In genomic region chr10:96211775-96212174, GRCh38 we compare ENCODE assay signal across 16 cellular contexts. TPM values are rescaled to one million over a fixed set of nuclear protein-coding genes. Genes with fewer than 3 reads are reported as not detected.
DNase-seq lines count a peak whose midpoint lies in the region; ATAC-seq and TF ChIP-seq lines count a peak whose summit lies in the region.
"Had no signal": no experiment of that assay in that cellular context is flagged by ENCODE, and none has a peak within 500 bp of the region (broad histone marks: within the 10 kb centered on the region; RNA-seq: fewer than 3 reads in every experiment).

No MANE protein-coding gene starts in this region.

- peaks cover 96% of the 10 kb centered on the region for H3K36me3 Mint-ChIP-seq in activated B cell treated with CpG ODN at 0.5 μM for 24 hours (ENCODE audit: low read depth)
- H3K36me3 Mint-ChIP-seq in stimulated activated memory B cell treated with anti-CD40 and anti-IgM and Interleukin-4, amounts not matched to agents 10 μg/mL and 1 μg/mL and 100 μg/mL, for 72 hours = peaks cover 76% of the 10 kb centered on the region

- DNase-seq in NOMO-1 treated with DMSO at 0.1 percent for 48 hours (lab: John Stamatoyannopoulos, UW; ENCODE audit: unreplicated experiment) (peak; percentile 17), NOMO-1 treated with dmso at 0.1 percent for 144 hours (lab: John Stamatoyannopoulos, UW; ENCODE audit: unreplicated experiment) (no peak), MV-4-11 (lab: John Stamatoyannopoulos, UW) (peak; percentile 44), activated B cell treated with CpG ODN at 0.5 μM for 24 hours (no peak), NCI-H748 treated with DMSO at 0.1 percent for 48 hours (lab: John Stamatoyannopoulos, UW) (no peak)
- DNase-seq: 8988T; Calu3; CD4-positive, alpha-beta T cell; DMS 273 treated with DMSO at 0.1 percent for 48 hours; HCEC 1CT had no signal

- intact Hi-C loops in activated B cell treated with CpG ODN at 0.5 μM for 24 hours (cut with micrococcal nuclease) = no loop called here

- H3K4me3 Mint-ChIP-seq in activated B cell treated with CpG ODN at 0.5 μM for 24 hours = no peak overlapping the region
- no peak overlapping the region for H3K4me3 Mint-ChIP-seq in stimulated activated memory B cell treated with anti-CD40 and anti-IgM and Interleukin-4, amounts not matched to agents 10 μg/mL and 1 μg/mL and 100 μg/mL, for 72 hours
- H3K4me3 Mint-ChIP-seq: CD4-positive, alpha-beta T cell had no signal

- POLR2A ChIA-PET in activated B cell treated with CpG ODN at 0.5 μM for 24 hours (lab: Charles Lee) = no interaction called here

- CTCF ChIA-PET in activated B cell treated with CpG ODN at 0.5 μM for 24 hours (lab: Charles Lee) = no interaction called here

- ATAC-seq in activated B cell treated with CpG ODN at 0.5 μM for 24 hours (ENCODE audit: low read depth) (no peak), HG02642 (IDR thresholded peaks at IDR 0.05; ENCODE audit: poor library complexity, unreplicated experiment) (no peak), HG03460 (IDR thresholded peaks at IDR 0.05; ENCODE audit: unreplicated experiment) (no peak)
- no peak for ATAC-seq in stimulated activated memory B cell treated with anti-CD40 and anti-IgM and Interleukin-4, amounts not matched to agents 10 μg/mL and 1 μg/mL and 100 μg/mL, for 72 hours
- ATAC-seq: HepG2 had no signal

- no peak for TF ChIP-seq CTCF in activated B cell treated with CpG ODN at 0.5 μM for 24 hours (IDR thresholded peaks at IDR 0.05)

- peaks cover 21% of the 10 kb centered on the region for H3K4me1 Mint-ChIP-seq in activated B cell treated with CpG ODN at 0.5 μM for 24 hours
- H3K4me1 Mint-ChIP-seq in stimulated activated memory B cell treated with anti-CD40 and anti-IgM and Interleukin-4, amounts not matched to agents 10 μg/mL and 1 μg/mL and 100 μg/mL, for 72 hours = peaks cover 14% of the 10 kb centered on the region

- H3K9me3 Mint-ChIP-seq in activated B cell treated with CpG ODN at 0.5 μM for 24 hours = no peaks in the 10 kb centered on the region
- H3K9me3 Mint-ChIP-seq in stimulated activated memory B cell treated with anti-CD40 and anti-IgM and Interleukin-4, amounts not matched to agents 10 μg/mL and 1 μg/mL and 100 μg/mL, for 72 hours = no peaks in the 10 kb centered on the region
- H3K9me3 Mint-ChIP-seq: CD4-positive, alpha-beta T cell had no signal

- peak overlapping the region; percentile 18 for H3K27ac Mint-ChIP-seq in activated B cell treated with CpG ODN at 0.5 μM for 24 hours
- H3K27ac Mint-ChIP-seq in stimulated activated memory B cell treated with anti-CD40 and anti-IgM and Interleukin-4, amounts not matched to agents 10 μg/mL and 1 μg/mL and 100 μg/mL, for 72 hours = peak overlapping the region; percentile 41
- H3K27ac Mint-ChIP-seq: CD4-positive, alpha-beta T cell had no signal

- H3K27me3 Mint-ChIP-seq in activated B cell treated with CpG ODN at 0.5 μM for 24 hours = no peaks in the 10 kb centered on the region
- no peaks in the 10 kb centered on the region for H3K27me3 Mint-ChIP-seq in stimulated activated memory B cell treated with anti-CD40 and anti-IgM and Interleukin-4, amounts not matched to agents 10 μg/mL and 1 μg/mL and 100 μg/mL, for 72 hours

RNA-seq across cellular contexts. Expression of gene BLNK, which starts 59.6 kb away (rescaled TPM):
- total RNA-seq in activated B cell treated with CpG ODN at 0.5 μM for 24 hours = 238 and 267 TPM in 2 replicates
- total RNA-seq: CD4-positive, alpha-beta T cell; Daoy; HepG2; HT1080 had no signal

Comparison
In these comparisons a context has a peak if more than half of its experiments do, and no peak if none do; other contexts are left out.
1. DNase-seq: peak in NOMO-1 treated with DMSO at 0.1 percent for 48 hours (single experiment) and MV-4-11 (single experiment); none in NOMO-1 treated with dmso at 0.1 percent for 144 hours (single experiment), activated B cell treated with CpG ODN at 0.5 μM for 24 hours (single experiment) and NCI-H748 treated with DMSO at 0.1 percent for 48 hours (single experiment).